In the genomic region with DNA sequence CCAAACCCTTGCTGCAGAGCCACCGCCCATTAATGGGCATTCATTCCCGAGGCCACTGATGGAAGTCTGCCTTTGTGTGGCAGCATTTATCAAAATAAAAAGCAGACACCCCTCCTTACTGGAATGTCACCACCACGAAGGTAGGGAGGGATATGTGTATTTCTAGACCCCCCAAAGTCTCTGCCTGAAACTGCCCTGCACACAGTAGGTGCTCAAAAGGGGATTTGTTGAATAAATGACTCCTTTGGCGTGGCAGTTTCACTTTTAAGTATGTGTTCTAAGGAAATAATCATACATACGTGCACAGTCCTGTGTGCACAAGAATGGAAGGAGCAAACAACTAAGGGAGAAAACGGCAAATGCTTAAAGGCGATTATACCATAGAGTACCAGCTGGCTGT, we compare ENCODE assay signal across 8 cellular contexts. TPM values are rescaled to one million over a fixed set of nuclear protein-coding genes. Genes with fewer than 3 reads are reported as not detected.
DNase-seq lines count a peak whose midpoint lies in the region; ATAC-seq and TF ChIP-seq lines count a peak whose summit lies in the region.

No MANE protein-coding gene starts in this region.

- peaks cover 0 to 3% (median 0%) of the 10 kb centered on the region in 7 donors for H3K9me3 Mint-ChIP-seq in naive B cell

- H3K36me3 Mint-ChIP-seq in naive B cell = no peaks in the 10 kb centered on the region

- H3K4me1 Mint-ChIP-seq in naive B cell = peaks cover 7 to 18% (median 7%) of the 10 kb centered on the region in 3 donors

- H3K27ac Mint-ChIP-seq in naive B cell = peak overlapping the region in 5 of 6 donors; percentile 94 to 97 (median 95)

- TF ChIP-seq CTCF in AG09309 (IDR thresholded peaks at IDR 0.05; ENCODE audit: control insufficient read depth, insufficient read depth, low read depth, low read length, missing control alignments) (no peak), choroid plexus epithelial cell (conservative IDR thresholded peaks at IDR 0.05; ENCODE audit: low read depth, low read length) (no peak)

- H3K4me3 ChIP-seq in AG09309 (ENCODE audit: control insufficient read depth, low read depth, low read length) (peak overlapping the region; percentile 68), choroid plexus epithelial cell (ENCODE audit: low read depth, low read length) (peak overlapping the region; percentile 63)
- H3K4me3 ChIP-seq in Jurkat, Clone E6-1 (ENCODE audit: low read length) = peak overlapping the region; percentile 63

- ATAC-seq in naive B cell (ENCODE audit: low read depth in 2 of 2) (no peak), GM21825 (IDR thresholded peaks at IDR 0.05; ENCODE audit: unreplicated experiment) (no peak), GM18858 (IDR thresholded peaks at IDR 0.05; ENCODE audit: unreplicated experiment) (no peak), GM19463 (IDR thresholded peaks at IDR 0.05; ENCODE audit: unreplicated experiment) (no peak), GM18498 (IDR thresholded peaks at IDR 0.05; ENCODE audit: unreplicated experiment) (no peak)

- no peaks in the 10 kb centered on the region for H3K27me3 Mint-ChIP-seq in naive B cell

- DNase-seq in AG09309 (ENCODE audit: low read depth) (no peak), choroid plexus epithelial cell (ENCODE audit: low read depth) (no peak), naive B cell (no peak)
- no peak for DNase-seq in Jurkat, Clone E6-1 (ENCODE audit: low read depth, low spot score)

- peak overlapping the region; percentile 85 to 95 (median 92) for H3K4me3 Mint-ChIP-seq in naive B cell

RNA-seq across cellular contexts. Expression of a gene that starts 23.6 kb away (rescaled TPM):
- not detected for polyA plus RNA-seq in Jurkat, Clone E6-1 (2012; ENCODE audit: insufficient read depth, insufficient read length)
- not detected for polyA plus RNA-seq in naive B cell (ENCODE audit: low read depth in 6 of 6)

RNA-seq across cellular contexts. Expression of a gene that starts 41.4 kb away (rescaled TPM):
- polyA plus RNA-seq in Jurkat, Clone E6-1 (2012; ENCODE audit: insufficient read depth, insufficient read length) = 33.7 TPM
- polyA plus RNA-seq in naive B cell (ENCODE audit: low read depth in 6 of 6) = 10 to 100 TPM in 3 of 6 donors, 1 to 10 TPM in 3; 6.6 to 13.3 (median 10.1) TPM

RNA-seq across cellular contexts. Expression of a gene that starts 48.5 kb away (rescaled TPM):
- not detected for polyA plus RNA-seq in Jurkat, Clone E6-1 (2012; ENCODE audit: insufficient read depth, insufficient read length)
- under 1 TPM in 2 of 6 donors, not detected in 4; 0.23 to 0.27 TPM for polyA plus RNA-seq in naive B cell (ENCODE audit: low read depth in 6 of 6)

RNA-seq across cellular contexts. Expression of a gene that starts 54.3 kb away (rescaled TPM):
- 101 TPM for polyA plus RNA-seq in Jurkat, Clone E6-1 (2012; ENCODE audit: insufficient read depth, insufficient read length)
- polyA plus RNA-seq in naive B cell (ENCODE audit: low read depth in 6 of 6) = 10 to 100 TPM; 12.7 to 27.8 (median 19.4) TPM
